Comparison of ENCODE assay signal across 32 cellular contexts in genomic region chr17:7409716-7410115, GRCh38. TPM values are rescaled to one million over a fixed set of nuclear protein-coding genes. Genes with fewer than 3 reads are reported as not detected.
"Had no signal": no experiment of that assay in that cellular context is flagged by ENCODE, and none has a peak within 500 bp of the region (broad histone marks: within the 10 kb centered on the region; RNA-seq: fewer than 3 reads in every experiment).

No MANE protein-coding gene starts in this region.

- H3K36me3 ChIP-seq: adrenal gland, cardiac muscle cell, MG63 had no signal

- ATAC-seq: activated CD8-positive, alpha-beta T cell treated with anti-CD3 and anti-CD28 coated beads, Interleukin-2, amount 10 ng/mL, durations not matched to agents 7 days and 5 days; activated naive CD4-positive, alpha-beta T cell treated with anti-CD3 and anti-CD28 coated beads, Interleukin-2, amount 50 U/mL, for 72 hours; Panc1; Right ventricle myocardium inferior; SK-N-SH treated with all-trans-retinoic acid at 6 μM for 48 hours; T-cell had no signal

- H3K36me3 Mint-ChIP-seq: activated naive CD4-positive, alpha-beta T cell treated with anti-CD3 and anti-CD28 coated beads, Interleukin-2, amount 50 U/mL, for 72 hours; T-cell had no signal

- H3K27ac Mint-ChIP-seq: activated B cell treated with CpG ODN at 0.5 μM for 24 hours; activated naive CD4-positive, alpha-beta T cell treated with anti-CD3 and anti-CD28 coated beads for 36 hours; activated naive CD4-positive, alpha-beta T cell treated with anti-CD3 and anti-CD28 coated beads, Interleukin-2, amount 50 U/mL, for 72 hours; activated T-helper 1 cell treated with anti-CD3 and anti-CD28 coated beads, Interleukin-12 subunit alpha, Interleukin-12 subunit beta, Interleukin-2, Interleukin-4 antibody, amounts not matched to agents 30 ng/mL and 10 ng/mL and 1 ng/mL, durations not matched to agents 14 hours and 24 hours and 36 hours; T-cell had no signal

- H3K9me3 ChIP-seq: adrenal gland, MG63 had no signal

- H3K4me3 ChIP-seq: adrenal gland, cardiac muscle cell, MG63 had no signal

- H3K9me3 Mint-ChIP-seq: activated B cell treated with CpG ODN at 0.5 μM for 24 hours; activated naive CD4-positive, alpha-beta T cell treated with anti-CD3 and anti-CD28 coated beads for 36 hours; activated naive CD4-positive, alpha-beta T cell treated with anti-CD3 and anti-CD28 coated beads, Interleukin-2, amount 50 U/mL, for 72 hours; activated T-cell treated with anti-CD3 and anti-CD28 coated beads, Interleukin-2, amount 50 U/mL, for 24 hours; activated T-helper 1 cell treated with anti-CD3 and anti-CD28 coated beads, Interleukin-12 subunit alpha, Interleukin-12 subunit beta, Interleukin-2, Interleukin-4 antibody, amounts not matched to agents 30 ng/mL and 10 ng/mL and 1 ng/mL, durations not matched to agents 14 hours and 24 hours and 36 hours; T-cell had no signal

- H3K4me3 Mint-ChIP-seq: activated B cell treated with CpG ODN at 0.5 μM for 24 hours; activated CD8-positive, alpha-beta T cell treated with anti-CD3 and anti-CD28 coated beads, Interleukin-2, amount 10 ng/mL, durations not matched to agents 7 days and 5 days; activated T-cell treated with anti-CD3 and anti-CD28 coated beads, Interleukin-2, amount 50 U/mL, for 24 hours; activated T-helper 1 cell treated with anti-CD3 and anti-CD28 coated beads, Interleukin-12 subunit alpha, Interleukin-12 subunit beta, Interleukin-2, Interleukin-4 antibody, amounts not matched to agents 30 ng/mL and 10 ng/mL and 1 ng/mL, durations not matched to agents 14 hours and 24 hours and 36 hours had no signal

- H3K27me3 ChIP-seq: adrenal gland, brain microvascular endothelial cell, cardiac muscle cell, MG63 had no signal

- DNase-seq: activated B cell treated with CpG ODN at 0.5 μM for 24 hours; activated CD4-positive, alpha-beta T cell treated with anti-CD3 and anti-CD28 coated beads for 4 hours; activated CD4-positive, CD25-positive, alpha-beta regulatory T cell treated with anti-CD3 and anti-CD28 coated beads, Interleukin-2, amount 50 U/mL, for 72 hours; activated CD8-positive, alpha-beta T cell treated with anti-CD3 and anti-CD28 coated beads, Interleukin-2, amount 10 ng/mL, durations not matched to agents 7 days and 5 days; activated gamma-delta T cell treated with Interleukin-2 at 50 U/mL for 16 hours; activated naive CD4-positive, alpha-beta T cell treated with anti-CD3 and anti-CD28 coated beads for 36 hours; activated T-cell treated with anti-CD3 and anti-CD28 coated beads, Interleukin-2, amount 50 U/mL, for 24 hours; adrenal gland; brain microvascular endothelial cell; Kasumi-1; KG1; MG63; NCI-H1048; NCI-H1105 treated with DMSO at 0.1 percent for 48 hours; NCI-H1436; NCI-H1694; NCI-H1930; NCI-H345; NCI-H524 treated with DMSO at 0.1 percent for 48 hours; RPMI8226; SIG-M5; T-cell; T-helper 2 cell; T-helper 9 cell had no signal

RNA-seq across cellular contexts. Expression of gene SPEM1, which starts 10.4 kb away (rescaled TPM):
- total RNA-seq: activated B cell treated with CpG ODN at 0.5 μM for 24 hours; activated CD8-positive, alpha-beta T cell treated with anti-CD3 and anti-CD28 coated beads, Interleukin-2, amount 10 ng/mL, durations not matched to agents 7 days and 5 days; activated naive CD4-positive, alpha-beta T cell treated with anti-CD3 and anti-CD28 coated beads for 36 hours; activated naive CD4-positive, alpha-beta T cell treated with anti-CD3 and anti-CD28 coated beads, Interleukin-2, amount 50 U/mL, for 72 hours; activated T-helper 1 cell treated with anti-CD3 and anti-CD28 coated beads, Interleukin-12 subunit alpha, Interleukin-12 subunit beta, Interleukin-2, Interleukin-4 antibody, amounts not matched to agents 30 ng/mL and 10 ng/mL and 1 ng/mL, durations not matched to agents 14 hours and 24 hours and 36 hours; adrenal gland; cardiac muscle cell; NCI-H460; Right ventricle myocardium inferior; SK-MEL-5; T-cell had no signal
- polyA plus RNA-seq: adrenal gland, cardiac muscle cell had no signal

RNA-seq across cellular contexts. Expression of gene SPEM2, which starts 15.7 kb away (rescaled TPM):
- total RNA-seq: activated B cell treated with CpG ODN at 0.5 μM for 24 hours; activated CD8-positive, alpha-beta T cell treated with anti-CD3 and anti-CD28 coated beads, Interleukin-2, amount 10 ng/mL, durations not matched to agents 7 days and 5 days; activated naive CD4-positive, alpha-beta T cell treated with anti-CD3 and anti-CD28 coated beads for 36 hours; activated T-helper 1 cell treated with anti-CD3 and anti-CD28 coated beads, Interleukin-12 subunit alpha, Interleukin-12 subunit beta, Interleukin-2, Interleukin-4 antibody, amounts not matched to agents 30 ng/mL and 10 ng/mL and 1 ng/mL, durations not matched to agents 14 hours and 24 hours and 36 hours; adrenal gland; cardiac muscle cell; NCI-H460; Right ventricle myocardium inferior; SK-MEL-5; T-cell had no signal
- polyA plus RNA-seq: adrenal gland, cardiac muscle cell had no signal
